1 cellular context compared by ENCODE assay signal in the genomic region with DNA sequence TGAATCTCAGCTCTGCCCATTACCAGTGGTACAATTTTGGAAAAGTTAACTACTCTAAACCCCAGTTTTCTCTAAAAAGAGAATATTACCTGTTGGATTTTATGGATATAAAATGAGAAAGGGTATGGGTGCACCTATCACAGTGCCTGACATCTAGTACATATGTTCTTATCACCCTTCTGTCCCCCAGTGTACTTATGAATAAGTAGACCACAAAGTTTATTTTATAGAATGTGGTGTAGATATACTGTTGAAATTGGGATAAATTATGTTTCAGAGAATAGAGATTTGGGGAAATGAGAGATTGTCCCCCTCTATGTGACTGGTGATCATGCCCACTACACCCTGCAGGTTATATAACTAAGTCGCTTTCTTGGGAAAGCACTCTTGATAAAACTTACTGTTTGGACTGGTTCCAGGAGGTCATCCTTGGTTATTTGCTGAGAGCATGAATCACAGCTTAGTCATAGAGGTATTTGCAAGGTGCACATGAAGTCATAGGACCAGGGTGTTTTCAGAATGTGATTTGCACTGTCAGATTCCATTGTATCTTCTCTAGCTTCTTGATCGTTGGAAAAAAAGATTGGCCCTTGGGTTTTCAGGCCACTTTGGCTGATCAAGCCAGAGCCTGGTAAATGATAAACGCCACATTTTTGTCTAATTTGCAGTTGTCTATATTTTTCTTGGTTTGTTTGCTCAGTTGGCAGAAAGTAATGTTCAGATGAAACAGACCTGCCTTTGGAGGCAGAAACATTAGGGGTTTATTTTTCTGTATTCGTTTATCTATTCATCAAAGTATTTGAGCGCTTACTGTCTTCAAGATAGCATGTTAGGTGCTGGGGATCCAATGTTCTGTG.
A peak's percentile ranks its signal among the peaks of the same experiment; 100 is the strongest.
TF ChIP-seq lines count a peak whose summit lies in the region.

No MANE protein-coding gene starts in this region.

TF ChIP-seq in HepG2, 621 proteins besides CTCF, POLR2A, EP300 and RAD21 (continued from another document and continues in another):
- no peak for TF ChIP-seq CENPBD1 (CRISPR knock-in tag; IDR thresholded peaks at IDR 0.05; ENCODE audit: borderline replicate concordance, low read depth)
- TF ChIP-seq, protein P1, sequence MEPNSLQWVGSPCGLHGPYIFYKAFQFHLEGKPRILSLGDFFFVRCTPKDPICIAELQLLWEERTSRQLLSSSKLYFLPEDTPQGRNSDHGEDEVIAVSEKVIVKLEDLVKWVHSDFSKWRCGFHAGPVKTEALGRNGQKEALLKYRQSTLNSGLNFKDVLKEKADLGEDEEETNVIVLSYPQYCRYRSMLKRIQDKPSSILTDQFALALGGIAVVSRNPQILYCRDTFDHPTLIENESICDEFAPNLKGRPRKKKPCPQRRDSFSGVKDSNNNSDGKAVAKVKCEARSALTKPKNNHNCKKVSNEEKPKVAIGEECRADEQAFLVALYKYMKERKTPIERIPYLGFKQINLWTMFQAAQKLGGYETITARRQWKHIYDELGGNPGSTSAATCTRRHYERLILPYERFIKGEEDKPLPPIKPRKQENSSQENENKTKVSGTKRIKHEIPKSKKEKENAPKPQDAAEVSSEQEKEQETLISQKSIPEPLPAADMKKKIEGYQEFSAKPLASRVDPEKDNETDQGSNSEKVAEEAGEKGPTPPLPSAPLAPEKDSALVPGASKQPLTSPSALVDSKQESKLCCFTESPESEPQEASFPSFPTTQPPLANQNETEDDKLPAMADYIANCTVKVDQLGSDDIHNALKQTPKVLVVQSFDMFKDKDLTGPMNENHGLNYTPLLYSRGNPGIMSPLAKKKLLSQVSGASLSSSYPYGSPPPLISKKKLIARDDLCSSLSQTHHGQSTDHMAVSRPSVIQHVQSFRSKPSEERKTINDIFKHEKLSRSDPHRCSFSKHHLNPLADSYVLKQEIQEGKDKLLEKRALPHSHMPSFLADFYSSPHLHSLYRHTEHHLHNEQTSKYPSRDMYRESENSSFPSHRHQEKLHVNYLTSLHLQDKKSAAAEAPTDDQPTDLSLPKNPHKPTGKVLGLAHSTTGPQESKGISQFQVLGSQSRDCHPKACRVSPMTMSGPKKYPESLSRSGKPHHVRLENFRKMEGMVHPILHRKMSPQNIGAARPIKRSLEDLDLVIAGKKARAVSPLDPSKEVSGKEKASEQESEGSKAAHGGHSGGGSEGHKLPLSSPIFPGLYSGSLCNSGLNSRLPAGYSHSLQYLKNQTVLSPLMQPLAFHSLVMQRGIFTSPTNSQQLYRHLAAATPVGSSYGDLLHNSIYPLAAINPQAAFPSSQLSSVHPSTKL (CRISPR knock-in tag; IDR thresholded peaks at IDR 0.05): peak; percentile 90
- TF ChIP-seq, protein P2, sequence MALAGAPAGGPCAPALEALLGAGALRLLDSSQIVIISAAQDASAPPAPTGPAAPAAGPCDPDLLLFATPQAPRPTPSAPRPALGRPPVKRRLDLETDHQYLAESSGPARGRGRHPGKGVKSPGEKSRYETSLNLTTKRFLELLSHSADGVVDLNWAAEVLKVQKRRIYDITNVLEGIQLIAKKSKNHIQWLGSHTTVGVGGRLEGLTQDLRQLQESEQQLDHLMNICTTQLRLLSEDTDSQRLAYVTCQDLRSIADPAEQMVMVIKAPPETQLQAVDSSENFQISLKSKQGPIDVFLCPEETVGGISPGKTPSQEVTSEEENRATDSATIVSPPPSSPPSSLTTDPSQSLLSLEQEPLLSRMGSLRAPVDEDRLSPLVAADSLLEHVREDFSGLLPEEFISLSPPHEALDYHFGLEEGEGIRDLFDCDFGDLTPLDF (CRISPR knock-in tag; IDR thresholded peaks at IDR 0.05): no peak
- TF ChIP-seq HOXD1 (CRISPR knock-in tag; IDR thresholded peaks at IDR 0.05): no peak
- no peak for TF ChIP-seq ZNF589 (CRISPR knock-in tag; conservative IDR thresholded peaks at IDR 0.05)
- TF ChIP-seq, protein P3, sequence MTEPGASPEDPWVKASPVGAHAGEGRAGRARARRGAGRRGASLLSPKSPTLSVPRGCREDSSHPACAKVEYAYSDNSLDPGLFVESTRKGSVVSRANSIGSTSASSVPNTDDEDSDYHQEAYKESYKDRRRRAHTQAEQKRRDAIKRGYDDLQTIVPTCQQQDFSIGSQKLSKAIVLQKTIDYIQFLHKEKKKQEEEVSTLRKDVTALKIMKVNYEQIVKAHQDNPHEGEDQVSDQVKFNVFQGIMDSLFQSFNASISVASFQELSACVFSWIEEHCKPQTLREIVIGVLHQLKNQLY (CRISPR knock-in tag; IDR thresholded peaks at IDR 0.05): peak; percentile 43; the same call in 1 of the 2 replicates
- no peak for TF ChIP-seq JARID2 (CRISPR knock-in tag; IDR thresholded peaks at IDR 0.05; ENCODE audit: insufficient replicate concordance)
- TF ChIP-seq HOXA7 (CRISPR knock-in tag; IDR thresholded peaks at IDR 0.05): no peak
- TF ChIP-seq ZNF547 (CRISPR knock-in tag; IDR thresholded peaks at IDR 0.05): no peak
- no peak for TF ChIP-seq ZNF446 (CRISPR knock-in tag; IDR thresholded peaks at IDR 0.05)
- TF ChIP-seq BHLHE40 (IDR thresholded peaks at IDR 0.05; ENCODE audit: low read length): peak; percentile 46; the same call in 1 of the 2 replicates
- no peak for TF ChIP-seq ZNF256 (CRISPR knock-in tag; conservative IDR thresholded peaks at IDR 0.05)
- peak; percentile 79 for TF ChIP-seq HMG20B (CRISPR knock-in tag; conservative IDR thresholded peaks at IDR 0.05)
- no peak for TF ChIP-seq ZNF775 (CRISPR knock-in tag; IDR thresholded peaks at IDR 0.05; ENCODE audit: borderline replicate concordance)
- TF ChIP-seq MLLT10 (CRISPR knock-in tag; IDR thresholded peaks at IDR 0.05): no peak
- no peak for TF ChIP-seq HNF4G (IDR thresholded peaks at IDR 0.05; ENCODE audit: borderline replicate concordance, low read depth, low read length)
- no peak for TF ChIP-seq HNF4G (CRISPR knock-in tag; IDR thresholded peaks at IDR 0.05; ENCODE audit: borderline replicate concordance, low read depth)
- TF ChIP-seq MEIS1 (CRISPR knock-in tag; IDR thresholded peaks at IDR 0.05; ENCODE audit: borderline replicate concordance): no peak
- TF ChIP-seq PRMT3 (CRISPR knock-in tag; IDR thresholded peaks at IDR 0.05; ENCODE audit: borderline replicate concordance, low read depth): no peak
- no peak for TF ChIP-seq SOX6 (IDR thresholded peaks at IDR 0.05)
- peak; percentile 55; the same call in 1 of the 2 replicates for TF ChIP-seq SOX6 (CRISPR knock-in tag; IDR thresholded peaks at IDR 0.05)
- TF ChIP-seq DMAP1 (CRISPR knock-in tag; IDR thresholded peaks at IDR 0.05): no peak
- TF ChIP-seq ZNF383 (CRISPR knock-in tag; IDR thresholded peaks at IDR 0.05; ENCODE audit: borderline replicate concordance): no peak
- TF ChIP-seq SP5 (CRISPR knock-in tag; IDR thresholded peaks at IDR 0.05; ENCODE audit: borderline replicate concordance, low read depth): no peak
- no peak for TF ChIP-seq ZSCAN29 (CRISPR knock-in tag; conservative IDR thresholded peaks at IDR 0.05)
- TF ChIP-seq ZGPAT (CRISPR knock-in tag; IDR thresholded peaks at IDR 0.05): peak; percentile 32; the same call in 1 of the 2 replicates
- no peak for TF ChIP-seq NBN (conservative IDR thresholded peaks at IDR 0.05)
- TF ChIP-seq HDAC2 (CRISPR knock-in tag; IDR thresholded peaks at IDR 0.05): 0 out of 2 replicates have a peak, but pooled peaks have one; percentile 45
- TF ChIP-seq, protein P4, sequence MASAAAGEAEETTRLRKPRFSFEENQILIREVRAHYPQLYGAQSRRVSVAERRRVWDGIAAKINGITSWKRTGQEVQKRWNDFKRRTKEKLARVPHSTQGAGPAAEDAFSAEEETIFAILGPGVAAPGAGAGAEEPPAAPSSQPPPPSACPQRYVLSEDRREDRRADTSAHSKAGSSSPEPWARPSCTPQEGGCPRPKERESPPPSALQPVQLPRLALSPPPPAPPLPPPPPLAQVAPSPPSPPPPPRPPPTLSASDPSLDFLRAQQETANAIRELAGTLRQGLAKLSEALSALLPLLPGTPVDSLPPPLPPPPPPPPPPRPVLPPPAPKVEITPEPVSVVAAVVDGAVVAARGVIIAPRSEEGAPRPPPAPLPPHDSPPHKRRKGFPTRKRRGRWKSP (CRISPR knock-in tag; IDR thresholded peaks at IDR 0.05): no peak
- TF ChIP-seq ZFYVE20 (CRISPR knock-in tag; IDR thresholded peaks at IDR 0.05; ENCODE audit: borderline replicate concordance, low read depth): no peak
- no peak for TF ChIP-seq ZFAT (CRISPR knock-in tag; conservative IDR thresholded peaks at IDR 0.05)
- TF ChIP-seq, protein P5, sequence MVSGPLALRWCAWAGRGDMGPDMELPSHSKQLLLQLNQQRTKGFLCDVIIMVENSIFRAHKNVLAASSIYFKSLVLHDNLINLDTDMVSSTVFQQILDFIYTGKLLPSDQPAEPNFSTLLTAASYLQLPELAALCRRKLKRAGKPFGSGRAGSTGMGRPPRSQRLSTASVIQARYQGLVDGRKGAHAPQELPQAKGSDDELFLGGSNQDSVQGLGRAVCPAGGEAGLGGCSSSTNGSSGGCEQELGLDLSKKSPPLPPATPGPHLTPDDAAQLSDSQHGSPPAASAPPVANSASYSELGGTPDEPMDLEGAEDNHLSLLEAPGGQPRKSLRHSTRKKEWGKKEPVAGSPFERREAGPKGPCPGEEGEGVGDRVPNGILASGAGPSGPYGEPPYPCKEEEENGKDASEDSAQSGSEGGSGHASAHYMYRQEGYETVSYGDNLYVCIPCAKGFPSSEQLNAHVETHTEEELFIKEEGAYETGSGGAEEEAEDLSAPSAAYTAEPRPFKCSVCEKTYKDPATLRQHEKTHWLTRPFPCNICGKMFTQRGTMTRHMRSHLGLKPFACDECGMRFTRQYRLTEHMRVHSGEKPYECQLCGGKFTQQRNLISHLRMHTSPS (CRISPR knock-in tag; IDR thresholded peaks at IDR 0.05; ENCODE audit: low read depth): no peak
- TF ChIP-seq PTBP1 (IDR thresholded peaks at IDR 0.05; ENCODE audit: low read depth, low read length, poor library complexity, severe bottlenecking): no peak
- no peak for TF ChIP-seq ZBTB7A (CRISPR knock-in tag; IDR thresholded peaks at IDR 0.05)
- TF ChIP-seq ZSCAN5A (CRISPR knock-in tag; IDR thresholded peaks at IDR 0.05; ENCODE audit: borderline replicate concordance): no peak
- no peak for TF ChIP-seq ZNF484 (CRISPR knock-in tag; IDR thresholded peaks at IDR 0.05; ENCODE audit: borderline replicate concordance, low read depth)
- no peak for TF ChIP-seq ZNF280D (CRISPR knock-in tag; IDR thresholded peaks at IDR 0.05)
- TF ChIP-seq TEF (CRISPR knock-in tag; IDR thresholded peaks at IDR 0.05): peak; percentile 94
- TF ChIP-seq SP4 (CRISPR knock-in tag; IDR thresholded peaks at IDR 0.05): no peak
- no peak for TF ChIP-seq ATF1 (CRISPR knock-in tag; IDR thresholded peaks at IDR 0.05)
- TF ChIP-seq CSRNP2 (CRISPR knock-in tag; conservative IDR thresholded peaks at IDR 0.05; ENCODE audit: low read depth): no peak
- no peak for TF ChIP-seq ZBTB7B (CRISPR knock-in tag; IDR thresholded peaks at IDR 0.05)
